1 cellular context compared by ENCODE assay signal in the genomic region with DNA sequence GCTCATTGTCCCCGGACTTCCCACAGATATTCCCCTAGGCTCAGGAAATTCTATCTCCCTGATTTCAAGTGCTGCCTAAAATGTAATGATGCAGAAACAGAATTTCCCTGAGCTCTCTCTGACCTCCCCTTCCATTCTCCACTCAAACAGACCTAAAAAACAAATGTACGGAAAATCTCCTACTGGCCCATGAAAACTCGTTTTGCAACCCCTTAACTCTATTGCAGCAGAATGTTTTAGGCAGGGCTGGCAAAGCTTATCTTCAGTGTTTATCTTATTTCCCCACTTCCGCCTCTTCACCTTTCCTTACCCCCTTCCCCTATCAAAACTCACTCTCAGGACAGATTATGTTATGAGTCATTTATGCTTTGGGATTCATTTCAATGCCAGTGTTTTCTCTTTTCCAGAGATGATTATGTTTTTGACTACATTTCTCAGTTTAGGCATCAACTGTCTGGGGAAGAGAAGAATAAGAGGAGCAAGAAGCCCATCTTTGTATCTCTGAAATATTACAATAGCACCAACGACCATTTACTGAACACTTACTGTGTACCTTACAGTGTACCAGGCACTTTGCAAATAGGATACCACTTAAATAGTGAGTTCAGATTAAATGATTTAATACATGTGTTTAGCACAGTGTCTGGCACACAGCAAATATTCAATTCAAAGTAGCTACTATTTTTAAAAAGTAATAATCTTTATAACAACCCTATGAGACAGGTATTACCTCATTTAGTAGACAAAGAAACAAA.
TF ChIP-seq lines count a peak whose summit lies in the region.

No MANE protein-coding gene starts in this region.

TF ChIP-seq in H1, 55 proteins besides CTCF, POLR2A, EP300 and RAD21:
- TF ChIP-seq EGR1 (IDR thresholded peaks at IDR 0.05; ENCODE audit: borderline replicate concordance, low read depth, low read length) = no peak
- no peak for TF ChIP-seq ZNF274 (IDR thresholded peaks at IDR 0.05; ENCODE audit: borderline replicate concordance, extremely low read depth, low read length)
- no peak for TF ChIP-seq SIN3A (conservative IDR thresholded peaks at IDR 0.05 in 1 of 2, IDR thresholded peaks at IDR 0.05 in 1 of 2; ENCODE audit: low read depth in 1 of 2, low read length in 2 of 2)
- no peak for TF ChIP-seq HDAC6 (IDR thresholded peaks at IDR 0.05; ENCODE audit: low read depth, low read length)
- TF ChIP-seq SP1 (IDR thresholded peaks at IDR 0.05; ENCODE audit: low read depth, low read length) = no peak
- TF ChIP-seq TBP (IDR thresholded peaks at IDR 0.05; ENCODE audit: low read depth, low read length) = no peak
- no peak for TF ChIP-seq RFX5 (IDR thresholded peaks at IDR 0.05; ENCODE audit: borderline replicate concordance, low read depth, low read length)
- no peak for TF ChIP-seq RNF2 (IDR thresholded peaks at IDR 0.05; ENCODE audit: borderline replicate concordance, low read depth, low read length, missing control alignments, poor library complexity, severe bottlenecking)
- no peak for TF ChIP-seq RBBP5 (IDR thresholded peaks at IDR 0.05; ENCODE audit: borderline replicate concordance, low read depth, low read length)
- no peak for TF ChIP-seq YY1 (IDR thresholded peaks at IDR 0.05; ENCODE audit: low read depth, low read length)
- no peak for TF ChIP-seq SIX5 (IDR thresholded peaks at IDR 0.05; ENCODE audit: low read depth, low read length)
